23 cellular contexts compared by ENCODE assay signal in the genomic region with DNA sequence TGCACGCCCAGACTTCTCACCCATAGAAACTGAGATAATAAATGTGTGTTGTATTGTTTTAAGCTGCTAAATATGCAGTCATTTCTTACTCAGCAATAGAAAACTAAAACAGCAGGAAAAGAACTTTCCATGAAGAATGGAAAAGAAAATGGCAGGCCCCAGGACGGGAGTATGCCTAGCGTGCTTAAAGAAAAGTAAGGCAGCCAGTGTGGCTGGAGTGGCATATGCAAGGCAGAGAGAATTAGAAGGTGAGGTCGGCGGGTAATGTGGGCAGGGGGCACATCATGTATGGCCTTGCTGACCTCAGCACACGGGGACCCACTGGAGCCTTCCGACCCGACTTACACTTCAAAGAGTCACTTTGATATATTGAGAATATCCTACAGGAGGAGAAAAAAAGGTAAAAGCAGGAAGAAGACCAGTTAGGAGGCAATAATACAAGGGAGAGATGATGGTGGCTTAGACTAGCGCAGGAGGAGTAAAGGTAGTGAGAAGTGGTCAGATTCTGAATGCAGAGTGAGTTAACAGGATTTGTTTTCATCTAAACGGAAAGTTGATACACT. TPM values are rescaled to one million over a fixed set of nuclear protein-coding genes. Genes with fewer than 3 reads are reported as not detected.
"Had no signal": no experiment of that assay in that cellular context is flagged by ENCODE, and none has a peak within 500 bp of the region (broad histone marks: within the 10 kb centered on the region; RNA-seq: fewer than 3 reads in every experiment).

No MANE protein-coding gene starts in this region.

- H3K27me3 ChIP-seq: body of pancreas, heart left ventricle, neural progenitor cell, ovary, right lobe of liver, stomach had no signal

- DNase-seq: activated CD4-positive, alpha-beta T cell treated with anti-CD3 and anti-CD28 coated beads, Interleukin-2, amount 50 U/mL, for 1 hour; activated naive CD4-positive, alpha-beta T cell treated with Interleukin-2 at 50 U/mL for 16 hours; activated naive CD8-positive, alpha-beta T cell treated with anti-CD3 and anti-CD28 coated beads, Interleukin-2, amount 50 U/mL, for 24 hours; activated T-cell treated with anti-CD3 and anti-CD28 coated beads for 4 hours; body of pancreas; central memory CD4-positive, alpha-beta T cell; cortex of kidney; effector CD4-positive, alpha-beta T cell; heart left ventricle; left colon; naive B cell; ovary; right lobe of liver; stimulated activated CD4-positive, alpha-beta T cell treated with anti-CD3 and anti-CD28 coated beads, Interleukin-12 subunit alpha, Interleukin-12 subunit beta, amount 100 ng/mL, for 4 hours; stimulated activated CD4-positive, alpha-beta T cell treated with anti-CD3 and anti-CD28 coated beads, Interleukin-2, amount 100 ng/mL, for 24 hours; stomach had no signal

- ATAC-seq: activated naive CD8-positive, alpha-beta T cell treated with anti-CD3 and anti-CD28 coated beads, Interleukin-2, amount 50 U/mL, for 24 hours; body of pancreas; left colon; right lobe of liver had no signal

- H3K4me2 ChIP-seq: neural progenitor cell had no signal

- H3K27ac ChIP-seq: body of pancreas, heart left ventricle, neural progenitor cell, ovary, right lobe of liver, stomach had no signal

- H3K4me3 ChIP-seq: body of pancreas, heart left ventricle, lung, neural progenitor cell, ovary, right lobe of liver, stomach had no signal

- H3K36me3 ChIP-seq: neural progenitor cell, ovary had no signal

- H3K27me3 Mint-ChIP-seq: activated naive CD8-positive, alpha-beta T cell treated with anti-CD3 and anti-CD28 coated beads, Interleukin-2, amount 50 U/mL, for 24 hours; naive B cell had no signal

- H3K9ac ChIP-seq: neural progenitor cell had no signal

- FAIRE-seq: frontal cortex, islet of Langerhans had no signal

- H2AFZ ChIP-seq: neural progenitor cell had no signal

- H3K27ac Mint-ChIP-seq: activated naive CD8-positive, alpha-beta T cell treated with anti-CD3 and anti-CD28 coated beads, Interleukin-2, amount 50 U/mL, for 24 hours; neural progenitor cell had no signal

- H3K9me3 ChIP-seq: body of pancreas, heart left ventricle, ovary, right lobe of liver, stomach had no signal

- H3K9me3 Mint-ChIP-seq: activated naive CD8-positive, alpha-beta T cell treated with anti-CD3 and anti-CD28 coated beads, Interleukin-2, amount 50 U/mL, for 24 hours; naive B cell; neural progenitor cell had no signal

- H3K4me3 Mint-ChIP-seq: activated naive CD8-positive, alpha-beta T cell treated with anti-CD3 and anti-CD28 coated beads, Interleukin-2, amount 50 U/mL, for 24 hours; naive B cell; neural progenitor cell had no signal

RNA-seq across cellular contexts. Expression of gene PANX3, which starts 31.9 kb away (rescaled TPM):
- total RNA-seq: activated CD8-positive, alpha-beta memory T cell treated with anti-CD3 and anti-CD28 coated beads for 36 hours; body of pancreas; frontal cortex; heart left ventricle; left colon; lung; ovary; pulmonary artery endothelial cell; right lobe of liver; stomach; urinary bladder had no signal
- polyA plus RNA-seq: heart left ventricle, lung, ovary, stomach, urinary bladder had no signal
